In genomic region chr16:84379731-84380369, GRCh38 we compare ENCODE assay signal across 2 cellular contexts.
TF ChIP-seq lines count a peak whose summit lies in the region.

No MANE protein-coding gene starts in this region.

TF ChIP-seq in GM23338, 12 proteins besides CTCF, POLR2A, EP300 and RAD21:
- TF ChIP-seq ZNF462 (CRISPR knock-in tag; IDR thresholded peaks at IDR 0.05) (no peak), ETS1 (IDR thresholded peaks at IDR 0.05) (no peak), ZNF331 (CRISPR knock-in tag; IDR thresholded peaks at IDR 0.05; ENCODE audit: low read depth) (no peak), JUNB (IDR thresholded peaks at IDR 0.05; ENCODE audit: unreplicated experiment) (no peak), EZH2 (IDR thresholded peaks at IDR 0.05; ENCODE audit: low read depth, unreplicated experiment) (no peak), REST (IDR thresholded peaks at IDR 0.05; ENCODE audit: unreplicated experiment) (no peak), CREB1 (CRISPR knock-in tag; IDR thresholded peaks at IDR 0.05; ENCODE audit: low read depth) (no peak), ZNF114 (CRISPR knock-in tag; IDR thresholded peaks at IDR 0.05) (no peak), STAT1 (IDR thresholded peaks at IDR 0.05; ENCODE audit: unreplicated experiment) (no peak), POLR2AphosphoS5 (IDR thresholded peaks at IDR 0.05; ENCODE audit: low read depth) (no peak), EZH2phosphoT487 (IDR thresholded peaks at IDR 0.05; ENCODE audit: unreplicated experiment) (no peak)

TF ChIP-seq in H1, 55 proteins besides CTCF, POLR2A, EP300 and RAD21:
- TF ChIP-seq POLR2AphosphoS5 (IDR thresholded peaks at IDR 0.05; ENCODE audit: low read depth, low read length) = no peak
- no peak for TF ChIP-seq CHD2 (IDR thresholded peaks at IDR 0.05; ENCODE audit: low read length)
- TF ChIP-seq BRCA1 (IDR thresholded peaks at IDR 0.05; ENCODE audit: low read depth, low read length) = no peak
- TF ChIP-seq TCF12 (IDR thresholded peaks at IDR 0.05; ENCODE audit: low read depth, low read length) = no peak
- TF ChIP-seq, protein P1, sequence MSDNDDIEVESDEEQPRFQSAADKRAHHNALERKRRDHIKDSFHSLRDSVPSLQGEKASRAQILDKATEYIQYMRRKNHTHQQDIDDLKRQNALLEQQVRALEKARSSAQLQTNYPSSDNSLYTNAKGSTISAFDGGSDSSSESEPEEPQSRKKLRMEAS (IDR thresholded peaks at IDR 0.05) = no peak
- TF ChIP-seq PHF8 (conservative IDR thresholded peaks at IDR 0.05; ENCODE audit: low read depth, low read length) = no peak
- no peak for TF ChIP-seq SAP30 (IDR thresholded peaks at IDR 0.05; ENCODE audit: insufficient read depth, insufficient replicate concordance, low read length)
